In genomic region chr7:20870977-20871376, GRCh38 we compare ENCODE assay signal across 5 cellular contexts.
"Had no signal": no experiment of that assay in that cellular context is flagged by ENCODE, and none has a peak within 500 bp of the region (broad histone marks: within the 10 kb centered on the region; RNA-seq: fewer than 3 reads in every experiment).

No MANE protein-coding gene starts in this region.

- DNase-seq: H9, HCEC 1CT, IMR-90 had no signal

- H2AFZ ChIP-seq: GM23338 had no signal

- ATAC-seq: GM23338, K562 had no signal

- H3K4me2 ChIP-seq: GM23338 had no signal

- H3K4me3 ChIP-seq: GM23338, K562 had no signal
